Comparison of ENCODE assay signal across 23 cellular contexts in the genomic region with DNA sequence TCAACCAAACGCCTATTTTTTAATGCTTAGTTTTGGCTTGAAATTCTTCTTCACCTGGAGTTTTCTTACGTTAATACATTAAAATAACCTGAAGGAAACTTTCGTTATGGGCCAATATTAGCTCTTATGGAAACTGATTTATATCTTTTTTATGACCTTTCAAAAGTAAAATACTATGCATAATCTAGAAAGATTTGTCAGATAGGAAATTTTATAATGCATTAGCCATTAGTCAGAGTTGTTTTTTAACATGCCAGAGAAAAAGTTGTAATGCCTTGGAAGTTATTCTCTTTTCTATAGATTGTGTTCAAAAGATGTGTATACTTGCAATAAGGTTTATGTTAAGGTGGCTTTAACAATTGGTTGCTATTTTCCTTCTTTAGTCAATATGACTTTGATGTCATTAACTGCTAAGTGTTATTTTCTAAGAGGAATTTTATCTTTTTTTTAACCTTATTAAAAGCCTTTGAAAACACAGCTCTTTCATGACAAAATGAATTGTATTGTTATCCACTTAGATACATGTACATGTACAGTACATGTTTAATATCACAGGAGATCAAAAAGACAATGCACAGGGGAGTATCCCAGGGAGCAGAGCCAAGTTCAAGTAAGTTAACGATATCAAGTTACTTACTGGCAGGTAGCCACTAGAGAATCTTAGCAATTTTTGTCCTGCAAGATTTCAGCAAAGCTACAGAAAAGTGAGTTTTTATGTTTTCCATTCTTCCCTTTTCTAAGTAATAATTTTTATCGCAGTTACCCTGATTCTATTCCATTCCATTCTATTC. TPM values are rescaled to one million over a fixed set of nuclear protein-coding genes. Genes with fewer than 3 reads are reported as not detected.
DNase-seq lines count a peak whose midpoint lies in the region; ATAC-seq and TF ChIP-seq lines count a peak whose summit lies in the region.
"Had no signal": no experiment of that assay in that cellular context is flagged by ENCODE, and none has a peak within 500 bp of the region (broad histone marks: within the 10 kb centered on the region; RNA-seq: fewer than 3 reads in every experiment).

No MANE protein-coding gene starts in this region.

- peaks cover 28% of the 10 kb centered on the region for H3K4me1 ChIP-seq in ACC112 (ENCODE audit: control insufficient read depth, insufficient read depth, low read length, unreplicated experiment)
- H3K4me1 ChIP-seq: gastroesophageal sphincter had no signal

- intact Hi-C loops in left ventricle myocardium superior (cut with micrococcal nuclease): no loop called here

- TF ChIP-seq CTCF in VCaP (conservative IDR thresholded peaks at IDR 0.05) (no peak), fibroblast of the aortic adventitia (IDR thresholded peaks at IDR 0.05; ENCODE audit: insufficient read depth, low read length) (no peak)

- H3K4me3 ChIP-seq in ACC112 (ENCODE audit: low read depth, low read length): peak overlapping the region; percentile 3; the same call in 1 of the 2 replicates
- no peak overlapping the region for H3K4me3 ChIP-seq in fibroblast of the aortic adventitia (ENCODE audit: low read depth, low read length)
- H3K4me3 ChIP-seq: gastroesophageal sphincter had no signal

- H3K27ac ChIP-seq in ACC112 (ENCODE audit: low read depth, low read length) (peak overlapping the region; percentile 20; the same call in 1 of the 2 replicates), VCaP (peak overlapping the region; percentile 81; the same call in 1 of the 2 replicates)
- H3K27ac ChIP-seq: C4-2B, gastroesophageal sphincter, neutrophil had no signal

- H3K27me3 ChIP-seq in ACC112 (ENCODE audit: insufficient read depth, low read length): no peaks in the 10 kb centered on the region
- H3K27me3 ChIP-seq: gastroesophageal sphincter, neutrophil had no signal

- no peak for ATAC-seq in left ventricle myocardium superior
- ATAC-seq: activated CD8-positive, alpha-beta T cell treated with anti-CD3 and anti-CD28 coated beads, Interleukin-2, amount 10 ng/mL, durations not matched to agents 7 days and 5 days; activated T-cell treated with anti-CD3 and anti-CD28 coated beads, Interleukin-2, amount 50 U/mL, for 4 hours; gastroesophageal sphincter; left cardiac atrium had no signal

- DNase-seq in M059J (ENCODE audit: low read depth) (peak; percentile 61), fibroblast of the aortic adventitia (ENCODE audit: low read depth) (peak; percentile 76), left ventricle myocardium superior (no peak), NCI-H510A (lab: John Stamatoyannopoulos, UW) (no peak), Kasumi-1 (lab: John Stamatoyannopoulos, UW) (no peak), NCI-H510A treated with DMSO at 0.1 percent for 48 hours (lab: John Stamatoyannopoulos, UW) (no peak)
- DNase-seq: ACHN; activated CD4-positive, CD25-positive, alpha-beta regulatory T cell; activated CD8-positive, alpha-beta T cell treated with anti-CD3 and anti-CD28 coated beads, Interleukin-2, amount 10 ng/mL, durations not matched to agents 7 days and 5 days; activated naive CD4-positive, alpha-beta T cell treated with anti-CD3 and anti-CD28 coated beads, Interleukin-2, amount 10 ng/mL, durations not matched to agents 7 days and 5 days; activated T-cell treated with anti-CD3 and anti-CD28 coated beads, Interleukin-2, amount 50 U/mL, for 4 hours; KG1; left cardiac atrium; NCI-H1092 treated with DMSO at 0.1 percent for 48 hours; NCI-H2107; NCI-H82; retina; stimulated activated CD4-positive, alpha-beta T cell treated with anti-CD3 and anti-CD28 coated beads, Interleukin-15, amount 100 ng/mL, for 24 hours had no signal

- H3K79me2 ChIP-seq in ACC112 (ENCODE audit: control insufficient read depth, insufficient read depth, low read length, unreplicated experiment): no peaks in the 10 kb centered on the region

- H3K36me3 ChIP-seq in ACC112 (ENCODE audit: insufficient read depth, low read length): no peaks in the 10 kb centered on the region
- H3K36me3 ChIP-seq: gastroesophageal sphincter, neutrophil had no signal

- no peak overlapping the region for H2AFZ ChIP-seq in ACC112 (ENCODE audit: low read length, unreplicated experiment)

RNA-seq across cellular contexts. Expression of a gene that starts 34.1 kb away (rescaled TPM):
- 31.7 and 44.5 TPM in 2 replicates for total RNA-seq in M059J (2014; rRNA removed; shearing (Covaris generic))
- 13.2 and 25.8 TPM in 2 replicates for total RNA-seq in fibroblast of the aortic adventitia (ENCODE audit: low replicate concordance)
- 14.3 TPM for total RNA-seq in left ventricle myocardium superior

Comparison
In these comparisons a context has a peak if more than half of its experiments do, and no peak if none do; other contexts are left out.
1. DNase-seq: peak in M059J (single experiment) and fibroblast of the aortic adventitia (single experiment); none in left ventricle myocardium superior (single experiment), NCI-H510A (single experiment), Kasumi-1 (0 of 2) and NCI-H510A treated with DMSO at 0.1 percent for 48 hours (single experiment).